Comparison of ENCODE assay signal across 22 cellular contexts in genomic region chr18:38241736-38242135, GRCh38.
DNase-seq lines count a peak whose midpoint lies in the region; ATAC-seq and TF ChIP-seq lines count a peak whose summit lies in the region.
"Had no signal": no experiment of that assay in that cellular context is flagged by ENCODE, and none has a peak within 500 bp of the region (broad histone marks: within the 10 kb centered on the region; RNA-seq: fewer than 3 reads in every experiment).

No MANE protein-coding gene starts in this region.

- H3K36me3 Mint-ChIP-seq in WTC11, result no peaks in the 10 kb centered on the region
- H3K36me3 Mint-ChIP-seq: natural killer cell had no signal

- H3K4me1 Mint-ChIP-seq in WTC11, result 0 out of 2 replicates have a peak, but pooled peaks cover 3% of the 10 kb centered on the region
- H3K4me1 Mint-ChIP-seq: activated CD4-positive, alpha-beta T cell treated with anti-CD3 and anti-CD28 coated beads, Interleukin-2, amount 10 ng/mL, durations not matched to agents 7 days and 5 days; activated naive CD8-positive, alpha-beta T cell treated with anti-CD3 and anti-CD28 coated beads, Interleukin-2, amount 50 U/mL, for 24 hours; natural killer cell had no signal

- ATAC-seq in WTC11 (no peak), GM21576 (IDR thresholded peaks at IDR 0.05; ENCODE audit: unreplicated experiment) (no peak)
- ATAC-seq: activated naive CD8-positive, alpha-beta T cell treated with anti-CD3 and anti-CD28 coated beads, Interleukin-2, amount 50 U/mL, for 24 hours; esophagus mucosa; natural killer cell; Right ventricle myocardium inferior had no signal

- H3K4me3 Mint-ChIP-seq in WTC11, result no peak overlapping the region
- H3K4me3 Mint-ChIP-seq: activated CD4-positive, alpha-beta T cell treated with anti-CD3 and anti-CD28 coated beads, Interleukin-2, amount 10 ng/mL, durations not matched to agents 7 days and 5 days; activated naive CD8-positive, alpha-beta T cell treated with anti-CD3 and anti-CD28 coated beads, Interleukin-2, amount 50 U/mL, for 24 hours; activated T-cell treated with anti-CD3 and anti-CD28 coated beads, Interleukin-2, amount 50 U/mL, for 24 hours; natural killer cell had no signal

- no peak for TF ChIP-seq CTCF in epithelial cell of proximal tubule (conservative IDR thresholded peaks at IDR 0.05; ENCODE audit: low read depth, low read length)
- TF ChIP-seq CTCF in WTC11 (IDR thresholded peaks at IDR 0.05), result no peak

- DNase-seq in H4 (ENCODE audit: low spot score) (peak; percentile 63), SW480 (ENCODE audit: low spot score) (peak; percentile 41), epithelial cell of proximal tubule (ENCODE audit: low read depth) (peak; percentile 36), non-pigmented ciliary epithelial cell (ENCODE audit: low read depth) (peak; percentile 58), HEK293T (ENCODE audit: extremely low spot score) (no peak), WTC11 (ENCODE audit: low spot score) (no peak), substantia nigra (lab: John Stamatoyannopoulos, UW) (no peak)
- DNase-seq: activated CD4-positive, alpha-beta T cell treated with anti-CD3 and anti-CD28 coated beads, Interleukin-2, amount 10 ng/mL, durations not matched to agents 7 days and 5 days; activated gamma-delta T cell treated with Interleukin-2 at 50 U/mL for 16 hours; activated naive CD8-positive, alpha-beta T cell treated with anti-CD3 and anti-CD28 coated beads, Interleukin-2, amount 50 U/mL, for 24 hours; activated T-cell treated with anti-CD3 and anti-CD28 coated beads, Interleukin-2, amount 50 U/mL, for 24 hours; colonic mucosa; effector memory CD4-positive, alpha-beta T cell; natural killer cell; NCI-H1417; NCI-H2081; NCI-H345; NCI-H82 had no signal

- CTCF ChIA-PET in HEK293T (lab: Yijun Ruan, JAX) (no interaction called here), WTC11 (lab: Charles Lee) (no interaction called here)

- no peak overlapping the region for H3K27ac Mint-ChIP-seq in WTC11
- H3K27ac Mint-ChIP-seq: activated CD4-positive, alpha-beta T cell treated with anti-CD3 and anti-CD28 coated beads, Interleukin-2, amount 10 ng/mL, durations not matched to agents 7 days and 5 days; activated naive CD8-positive, alpha-beta T cell treated with anti-CD3 and anti-CD28 coated beads, Interleukin-2, amount 50 U/mL, for 24 hours; activated T-cell treated with anti-CD3 and anti-CD28 coated beads, Interleukin-2, amount 50 U/mL, for 24 hours; natural killer cell had no signal

- H3K27me3 Mint-ChIP-seq in WTC11 (ENCODE audit: low read depth), result no peaks in the 10 kb centered on the region
- H3K27me3 Mint-ChIP-seq: activated CD4-positive, alpha-beta T cell treated with anti-CD3 and anti-CD28 coated beads, Interleukin-2, amount 10 ng/mL, durations not matched to agents 7 days and 5 days; activated naive CD8-positive, alpha-beta T cell treated with anti-CD3 and anti-CD28 coated beads, Interleukin-2, amount 50 U/mL, for 24 hours; activated T-cell treated with anti-CD3 and anti-CD28 coated beads, Interleukin-2, amount 50 U/mL, for 24 hours had no signal

- POLR2A ChIA-PET in HEK293T (lab: Yijun Ruan, JAX), result no interaction called here
- POLR2A ChIA-PET in WTC11 (lab: Charles Lee), result no interaction called here

- H3K4me3 ChIP-seq in epithelial cell of proximal tubule (ENCODE audit: low read depth, low read length), result no peak overlapping the region
- H3K4me3 ChIP-seq: colonic mucosa, skin epidermis had no signal

- no peak overlapping the region for H3K27ac ChIP-seq in substantia nigra (ENCODE audit: low read depth, low read length, poor library complexity, severe bottlenecking)
- H3K27ac ChIP-seq: colonic mucosa, skin epidermis had no signal

- H3K9me3 Mint-ChIP-seq in WTC11, result peaks cover 7% of the 10 kb centered on the region

TF ChIP-seq in HEK293T, 16 proteins besides CTCF, POLR2A, EP300 and RAD21:
- TF ChIP-seq, protein P1, sequence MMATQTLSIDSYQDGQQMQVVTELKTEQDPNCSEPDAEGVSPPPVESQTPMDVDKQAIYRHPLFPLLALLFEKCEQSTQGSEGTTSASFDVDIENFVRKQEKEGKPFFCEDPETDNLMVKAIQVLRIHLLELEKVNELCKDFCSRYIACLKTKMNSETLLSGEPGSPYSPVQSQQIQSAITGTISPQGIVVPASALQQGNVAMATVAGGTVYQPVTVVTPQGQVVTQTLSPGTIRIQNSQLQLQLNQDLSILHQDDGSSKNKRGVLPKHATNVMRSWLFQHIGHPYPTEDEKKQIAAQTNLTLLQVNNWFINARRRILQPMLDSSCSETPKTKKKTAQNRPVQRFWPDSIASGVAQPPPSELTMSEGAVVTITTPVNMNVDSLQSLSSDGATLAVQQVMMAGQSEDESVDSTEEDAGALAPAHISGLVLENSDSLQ (IDR thresholded peaks at IDR 0.05), result no peak
- TF ChIP-seq FOXA1 (IDR thresholded peaks at IDR 0.05) (no peak), ARNT (IDR thresholded peaks at IDR 0.05) (no peak), BHLHE40 (IDR thresholded peaks at IDR 0.05; ENCODE audit: borderline replicate concordance) (no peak), FOXM1 (IDR thresholded peaks at IDR 0.05; ENCODE audit: borderline replicate concordance) (no peak), NFRKB (IDR thresholded peaks at IDR 0.05) (no peak), L3MBTL2 (conservative IDR thresholded peaks at IDR 0.05) (no peak), CTBP1 (IDR thresholded peaks at IDR 0.05; ENCODE audit: borderline replicate concordance) (no peak), FOXK2 (IDR thresholded peaks at IDR 0.05) (no peak), ZNF384 (IDR thresholded peaks at IDR 0.05) (no peak), LEF1 (IDR thresholded peaks at IDR 0.05; ENCODE audit: borderline replicate concordance) (no peak)

TF ChIP-seq in WTC11, 78 proteins besides CTCF, POLR2A, EP300 and RAD21 (continues in another document):
- TF ChIP-seq HMGA2 (CRISPR knock-in tag; IDR thresholded peaks at IDR 0.05), result no peak
- TF ChIP-seq CREB1 (CRISPR knock-in tag; IDR thresholded peaks at IDR 0.05), result no peak
- no peak for TF ChIP-seq E2F1 (CRISPR knock-in tag; IDR thresholded peaks at IDR 0.05)
- TF ChIP-seq ZBTB21 (CRISPR knock-in tag; IDR thresholded peaks at IDR 0.05; ENCODE audit: borderline replicate concordance), result no peak
- no peak for TF ChIP-seq NR2C2 (CRISPR knock-in tag; IDR thresholded peaks at IDR 0.05)
- TF ChIP-seq SMAD4 (CRISPR knock-in tag; IDR thresholded peaks at IDR 0.05), result no peak
- TF ChIP-seq TEAD4 (CRISPR knock-in tag; IDR thresholded peaks at IDR 0.05), result no peak
- no peak for TF ChIP-seq ZNF121 (CRISPR knock-in tag; IDR thresholded peaks at IDR 0.05)
- TF ChIP-seq EMX1 (CRISPR knock-in tag; IDR thresholded peaks at IDR 0.05), result no peak
- TF ChIP-seq, protein P2, sequence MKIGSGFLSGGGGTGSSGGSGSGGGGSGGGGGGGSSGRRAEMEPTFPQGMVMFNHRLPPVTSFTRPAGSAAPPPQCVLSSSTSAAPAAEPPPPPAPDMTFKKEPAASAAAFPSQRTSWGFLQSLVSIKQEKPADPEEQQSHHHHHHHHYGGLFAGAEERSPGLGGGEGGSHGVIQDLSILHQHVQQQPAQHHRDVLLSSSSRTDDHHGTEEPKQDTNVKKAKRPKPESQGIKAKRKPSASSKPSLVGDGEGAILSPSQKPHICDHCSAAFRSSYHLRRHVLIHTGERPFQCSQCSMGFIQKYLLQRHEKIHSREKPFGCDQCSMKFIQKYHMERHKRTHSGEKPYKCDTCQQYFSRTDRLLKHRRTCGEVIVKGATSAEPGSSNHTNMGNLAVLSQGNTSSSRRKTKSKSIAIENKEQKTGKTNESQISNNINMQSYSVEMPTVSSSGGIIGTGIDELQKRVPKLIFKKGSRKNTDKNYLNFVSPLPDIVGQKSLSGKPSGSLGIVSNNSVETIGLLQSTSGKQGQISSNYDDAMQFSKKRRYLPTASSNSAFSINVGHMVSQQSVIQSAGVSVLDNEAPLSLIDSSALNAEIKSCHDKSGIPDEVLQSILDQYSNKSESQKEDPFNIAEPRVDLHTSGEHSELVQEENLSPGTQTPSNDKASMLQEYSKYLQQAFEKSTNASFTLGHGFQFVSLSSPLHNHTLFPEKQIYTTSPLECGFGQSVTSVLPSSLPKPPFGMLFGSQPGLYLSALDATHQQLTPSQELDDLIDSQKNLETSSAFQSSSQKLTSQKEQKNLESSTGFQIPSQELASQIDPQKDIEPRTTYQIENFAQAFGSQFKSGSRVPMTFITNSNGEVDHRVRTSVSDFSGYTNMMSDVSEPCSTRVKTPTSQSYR (CRISPR knock-in tag; IDR thresholded peaks at IDR 0.05), result no peak
- TF ChIP-seq ELF4 (CRISPR knock-in tag; IDR thresholded peaks at IDR 0.05; ENCODE audit: low read depth), result no peak
- no peak for TF ChIP-seq STAT6 (CRISPR knock-in tag; conservative IDR thresholded peaks at IDR 0.05; ENCODE audit: low read depth)

Comparison
In these comparisons a context has a peak if more than half of its experiments do, and no peak if none do; other contexts are left out.
1. DNase-seq: peak in H4 (single experiment), SW480 (single experiment), epithelial cell of proximal tubule (single experiment) and non-pigmented ciliary epithelial cell (single experiment); none in HEK293T (single experiment), WTC11 (single experiment) and substantia nigra (0 of 49).